ENCODE assay signal across 8 cellular contexts in the genomic region with DNA sequence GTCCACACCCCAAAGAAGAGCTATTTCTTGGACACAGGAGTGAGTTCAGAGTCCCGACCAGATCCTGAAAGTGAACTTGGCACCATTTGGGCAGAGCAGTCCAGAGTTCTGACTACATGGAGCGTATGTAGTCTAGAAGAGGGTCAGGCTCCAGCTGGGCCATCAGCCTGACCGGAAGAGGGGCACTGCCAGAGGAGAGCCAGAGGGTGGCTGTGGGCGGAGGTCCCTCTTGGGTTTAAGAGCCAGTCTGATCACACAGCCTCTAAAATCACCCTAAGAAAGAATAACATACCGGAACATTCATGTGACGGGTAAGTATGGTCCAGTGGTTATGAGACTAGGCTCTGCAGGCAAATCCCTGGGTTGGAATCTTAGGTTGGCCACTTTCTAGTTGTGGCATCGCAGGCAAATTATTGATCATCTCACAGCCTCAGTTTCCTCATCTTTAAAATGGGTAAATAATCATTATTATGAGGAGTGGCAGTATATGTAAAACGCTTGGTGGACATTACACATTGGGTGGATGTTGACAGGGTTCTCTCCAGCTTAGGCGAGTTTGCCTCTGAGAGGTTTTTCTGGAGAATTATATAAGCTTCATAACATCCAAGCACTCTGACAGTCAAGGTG. TPM values are rescaled to one million over a fixed set of nuclear protein-coding genes. Genes with fewer than 3 reads are reported as not detected.
DNase-seq lines count a peak whose midpoint lies in the region; ATAC-seq and TF ChIP-seq lines count a peak whose summit lies in the region.

No MANE protein-coding gene starts in this region.

- no peaks in the 10 kb centered on the region for H3K9me2 ChIP-seq in HCT116 (ENCODE audit: insufficient read depth)

- H3K9ac ChIP-seq in HCT116 (ENCODE audit: low read length) = peak overlapping the region; percentile 74

- H3K4me3 Mint-ChIP-seq in activated T-helper 1 cell treated with anti-CD3 and anti-CD28 coated beads, Interleukin-12 subunit alpha, Interleukin-12 subunit beta, Interleukin-2, Interleukin-4 antibody, amounts not matched to agents 30 ng/mL and 10 ng/mL and 1 ng/mL, durations not matched to agents 14 hours and 24 hours and 36 hours = peak overlapping the region; percentile 90

- peaks cover 27% of the 10 kb centered on the region for H3K79me2 ChIP-seq in HCT116 (ENCODE audit: insufficient read depth, low read length)

- H3K4me1 ChIP-seq in HCT116 (ENCODE audit: control insufficient read depth in 1 of 2, insufficient read depth in 2 of 2, low read length in 2 of 2) (peaks cover 14 to 33% of the 10 kb centered on the region in 2 experiments), spleen (peaks cover 8 to 33% (median 24%) of the 10 kb centered on the region in 6 donors)

- H3K9me3 ChIP-seq in HCT116 (ENCODE audit: control insufficient read depth in 1 of 2, insufficient read depth in 1 of 2, low read depth in 1 of 2, low read length in 2 of 2) = no peaks in the 10 kb centered on the region
- H3K9me3 ChIP-seq in spleen = no peaks in the 10 kb centered on the region

- H3K4me2 ChIP-seq in HCT116 (ENCODE audit: low read length) = peak overlapping the region; percentile 99

- CTCF ChIA-PET in HCT116 (lab: Charles Lee) = interaction anchor here (0.7 to 1.2 kb wide), 2 partner anchors 117 to 280 kb away, joined by 3 read pairs; no protein-coding TSS in a partner anchor

- peak overlapping the region; percentile 97 for H3K27ac Mint-ChIP-seq in activated T-helper 1 cell treated with anti-CD3 and anti-CD28 coated beads, Interleukin-12 subunit alpha, Interleukin-12 subunit beta, Interleukin-2, Interleukin-4 antibody, amounts not matched to agents 30 ng/mL and 10 ng/mL and 1 ng/mL, durations not matched to agents 14 hours and 24 hours and 36 hours

- TF ChIP-seq POLR2A in HCT116 (IDR thresholded peaks at IDR 0.05; ENCODE audit: borderline replicate concordance, extremely low read depth, insufficient read depth, insufficient read length) (no peak), spleen (IDR thresholded peaks at IDR 0.05) (no peak)

- TF ChIP-seq CTCF in HCT116 (IDR thresholded peaks at IDR 0.05 in 2 of 3, conservative IDR thresholded peaks at IDR 0.05 in 1 of 3; ENCODE audit: borderline replicate concordance in 1 of 3, insufficient read depth in 1 of 3, low read depth in 2 of 3, low read length in 2 of 3) (no peak), spleen (IDR thresholded peaks at IDR 0.05 in 8 of 11, conservative IDR thresholded peaks at IDR 0.05 in 3 of 11) (no peak)

- H3K36me3 Mint-ChIP-seq in activated T-helper 1 cell treated with anti-CD3 and anti-CD28 coated beads, Interleukin-12 subunit alpha, Interleukin-12 subunit beta, Interleukin-2, Interleukin-4 antibody, amounts not matched to agents 30 ng/mL and 10 ng/mL and 1 ng/mL, durations not matched to agents 14 hours and 24 hours and 36 hours (ENCODE audit: low read depth) = peaks cover 8% of the 10 kb centered on the region

- POLR2A ChIA-PET in HCT116 (lab: Charles Lee) = interaction anchor here (0.7 to 3.7 kb wide), 5 partner anchors 12 to 117 kb away, joined by 3 to 37 read pairs (median 7); no protein-coding TSS in a partner anchor

- H3K4me3 ChIP-seq in HCT116 (replicated peaks in 1 of 2; ENCODE audit: low read depth in 1 of 2, low read length in 2 of 2) (peak overlapping the region; percentile 79 to 80), iPS-11a (ENCODE audit: low read depth, low read length) (peak overlapping the region; percentile 64), spleen (peak overlapping the region; percentile 76 to 99 (median 88))

- no peaks in the 10 kb centered on the region for H3K27me3 Mint-ChIP-seq in activated T-helper 1 cell treated with anti-CD3 and anti-CD28 coated beads, Interleukin-12 subunit alpha, Interleukin-12 subunit beta, Interleukin-2, Interleukin-4 antibody, amounts not matched to agents 30 ng/mL and 10 ng/mL and 1 ng/mL, durations not matched to agents 14 hours and 24 hours and 36 hours (ENCODE audit: insufficient read depth)

- no peak overlapping the region for H2AFZ ChIP-seq in HCT116 (ENCODE audit: low read depth, low read length, poor library complexity, severe bottlenecking)

- no TSS peak for BruUV-seq in HCT116 (replicated peaks; lab: Mats Ljungman, UMichigan)

- H3K4me1 Mint-ChIP-seq in activated T-helper 1 cell treated with anti-CD3 and anti-CD28 coated beads, Interleukin-12 subunit alpha, Interleukin-12 subunit beta, Interleukin-2, Interleukin-4 antibody, amounts not matched to agents 30 ng/mL and 10 ng/mL and 1 ng/mL, durations not matched to agents 14 hours and 24 hours and 36 hours (ENCODE audit: low read depth) = peaks cover 34% of the 10 kb centered on the region

- ATAC-seq in HCT116 (no peak), GM18858 (IDR thresholded peaks at IDR 0.05; ENCODE audit: unreplicated experiment) (no peak)

- H3K36me3 ChIP-seq in HCT116 (ENCODE audit: control insufficient read depth in 1 of 2, insufficient read depth in 2 of 2, low read length in 2 of 2) (no peaks in the 10 kb centered on the region), spleen (no peaks in the 10 kb centered on the region)

- intact Hi-C loops in HCT116 (cut with micrococcal nuclease) (loop anchor here (2.0 to 10.0 kb wide), 3 partner anchors 15 to 605 kb away; no protein-coding TSS in a partner anchor), spleen (cut with DNase I; ENCODE audit: low total_unique reads) (loop anchor here (10.0 kb wide), 1 partner anchor 445 kb away; no protein-coding TSS in a partner anchor)
- intact Hi-C loops in activated T-helper 1 cell treated with anti-CD3 and anti-CD28 coated beads, Interleukin-12 subunit alpha, Interleukin-12 subunit beta, Interleukin-2, Interleukin-4 antibody, amounts not matched to agents 30 ng/mL and 10 ng/mL and 1 ng/mL, durations not matched to agents 14 hours and 24 hours and 36 hours (cut with micrococcal nuclease) = loop anchor here (2.0 to 10.0 kb wide), 6 partner anchors 69 to 1955 kb away; partner anchors contain the start of genes DHX36, GPR171 and MBNL1

- peaks cover 11% of the 10 kb centered on the region; the same call in 1 of the 2 replicates for H4K20me1 ChIP-seq in HCT116 (ENCODE audit: insufficient read depth)

- H3K27me3 ChIP-seq in HCT116 (ENCODE audit: insufficient read depth, low read length) (no peaks in the 10 kb centered on the region), spleen (replicated peaks in 1 of 7) (no peaks in the 10 kb centered on the region)

- 80 to 83% (median 82%) methylated on average over 9 of the region's 9 CpGs for WGBS in spleen, 5 donors

- DNase-seq in HCT116 (ENCODE audit: low read depth, low spot score) (no peak), spleen (peak; percentile 81), NCI-H1436 (lab: John Stamatoyannopoulos, UW) (no peak), NCI-H526 treated with DMSO at 0.1 percent for 48 hours (lab: John Stamatoyannopoulos, UW) (no peak), GF-D8 (lab: John Stamatoyannopoulos, UW) (no peak)
- no peak for DNase-seq in activated T-helper 1 cell treated with anti-CD3 and anti-CD28 coated beads, Interleukin-12 subunit alpha, Interleukin-12 subunit beta, Interleukin-2, Interleukin-4 antibody, amounts not matched to agents 30 ng/mL and 10 ng/mL and 1 ng/mL, durations not matched to agents 14 hours and 24 hours and 36 hours (ENCODE audit: low spot score)

- RAD21 ChIA-PET in HCT116 (lab: Charles Lee; ENCODE audit: low non-redundant PET in 1 of 2, low total read pairs in 2 of 2, uncharacterized antibody in 2 of 2, unreplicated experiment in 2 of 2) = no interaction called here

- no peaks in the 10 kb centered on the region for H3K9me3 Mint-ChIP-seq in activated T-helper 1 cell treated with anti-CD3 and anti-CD28 coated beads, Interleukin-12 subunit alpha, Interleukin-12 subunit beta, Interleukin-2, Interleukin-4 antibody, amounts not matched to agents 30 ng/mL and 10 ng/mL and 1 ng/mL, durations not matched to agents 14 hours and 24 hours and 36 hours

- H3K27ac ChIP-seq in HCT116 (ENCODE audit: low read depth, low read length) (peak overlapping the region; percentile 92), spleen (peak overlapping the region; percentile 76 to 96 (median 94))

- TF ChIP-seq RAD21 in HCT116 (IDR thresholded peaks at IDR 0.05; ENCODE audit: low read depth) = no peak

TF ChIP-seq in HCT116, 20 proteins besides CTCF, POLR2A, EP300 and RAD21 (continues in another document):
- TF ChIP-seq SRF (IDR thresholded peaks at IDR 0.05; ENCODE audit: low read depth) (no peak), ATF3 (IDR thresholded peaks at IDR 0.05) (no peak), REST (IDR thresholded peaks at IDR 0.05; ENCODE audit: low read depth) (no peak), ZFX (IDR thresholded peaks at IDR 0.05) (no peak)

RNA-seq across cellular contexts. Expression of gene RAP2B, which starts 2.1 kb away (rescaled TPM):
- 24.2 TPM for total RNA-seq in HCT116 (2021; ENCODE audit: unreplicated experiment)
- 12.1 and 13.6 TPM in 2 replicates for polyA plus RNA-seq in HCT116 (2012)
- total RNA-seq in activated T-helper 1 cell treated with anti-CD3 and anti-CD28 coated beads, Interleukin-12 subunit alpha, Interleukin-12 subunit beta, Interleukin-2, Interleukin-4 antibody, amounts not matched to agents 30 ng/mL and 10 ng/mL and 1 ng/mL, durations not matched to agents 14 hours and 24 hours and 36 hours = 15.4 and 16.0 TPM in 2 replicates
- total RNA-seq in spleen = 10 to 100 TPM; 18.5 to 31.0 (median 28.0) TPM
- polyA plus RNA-seq in spleen = 1 to 10 TPM; 5.3 to 8.9 (median 6.2) TPM
